Comparison of ENCODE assay signal across 1 cellular context in genomic region chr15:58444056-58444455, GRCh38.
TF ChIP-seq lines count a peak whose summit lies in the region.

No MANE protein-coding gene starts in this region.

TF ChIP-seq in H1, 55 proteins besides CTCF, POLR2A, EP300 and RAD21:
- TF ChIP-seq KDM4A (IDR thresholded peaks at IDR 0.05; ENCODE audit: low read depth, low read length, severe bottlenecking): no peak
- no peak for TF ChIP-seq MAFK (IDR thresholded peaks at IDR 0.05; ENCODE audit: low read depth, low read length)
- no peak for TF ChIP-seq SIRT6 (IDR thresholded peaks at IDR 0.05; ENCODE audit: low read length)
- no peak for TF ChIP-seq HDAC6 (IDR thresholded peaks at IDR 0.05; ENCODE audit: low read depth, low read length)
- TF ChIP-seq ATF2 (IDR thresholded peaks at IDR 0.05; ENCODE audit: low read length): no peak
- TF ChIP-seq JUN (IDR thresholded peaks at IDR 0.05; ENCODE audit: low read depth, low read length): no peak
- TF ChIP-seq JUND (IDR thresholded peaks at IDR 0.05; ENCODE audit: low read length): no peak
- TF ChIP-seq GTF2F1 (IDR thresholded peaks at IDR 0.05; ENCODE audit: borderline replicate concordance, low read depth, low read length): no peak
- TF ChIP-seq YY1 (IDR thresholded peaks at IDR 0.05; ENCODE audit: low read depth, low read length): no peak
- TF ChIP-seq CHD7 (IDR thresholded peaks at IDR 0.05; ENCODE audit: insufficient replicate concordance, low read length): no peak
